ENCODE assay signal across 17 cellular contexts in the genomic region with DNA sequence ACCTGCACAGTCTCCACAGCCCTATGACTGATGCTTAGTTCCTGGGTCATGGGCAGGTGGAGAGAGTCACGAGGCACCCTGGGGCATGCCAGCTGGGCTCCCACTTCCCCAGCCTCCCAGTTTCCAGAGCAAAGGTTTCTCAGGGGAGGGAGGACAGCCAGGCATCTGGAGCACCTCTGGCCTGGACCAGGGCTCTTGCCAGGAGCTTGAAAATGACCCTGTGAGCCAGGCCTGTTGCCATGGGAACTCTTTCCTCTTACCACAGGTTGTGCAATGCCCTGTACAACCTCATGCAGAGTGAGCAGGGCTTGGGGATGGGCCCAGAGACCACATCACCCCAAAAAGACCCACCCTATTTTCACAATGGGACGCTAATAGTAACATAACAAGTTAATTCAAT.
DNase-seq lines count a peak whose midpoint lies in the region; ATAC-seq, FAIRE-seq and TF ChIP-seq lines count a peak whose summit lies in the region.
"Had no signal": no experiment of that assay in that cellular context is flagged by ENCODE, and none has a peak within 500 bp of the region (broad histone marks: within the 10 kb centered on the region; RNA-seq: fewer than 3 reads in every experiment).

No MANE protein-coding gene starts in this region.

- TF ChIP-seq POLR2A in A549 (IDR thresholded peaks at IDR 0.05; ENCODE audit: low read length), result no peak

- WGBS in A549 (ENCODE audit: missing lambda C conversion rate), result 20% methylated on average over 2 of the region's 2 CpGs

- H3K4me2 ChIP-seq in A549, result no peak overlapping the region

- POLR2A ChIA-PET in A549 (lab: Yijun Ruan, JAX), result no interaction called here

- no peak for TF ChIP-seq CTCF in A549 (IDR thresholded peaks at IDR 0.05)
- TF ChIP-seq CTCF in colonic mucosa (IDR thresholded peaks at IDR 0.05), result no peak

- H3K9ac ChIP-seq in colonic mucosa (ENCODE audit: low read depth in 2 of 2, low read length in 2 of 2), result no peak overlapping the region

- CTCF ChIA-PET in A549 (lab: Yijun Ruan, JAX), result interaction anchor here (1.6 kb wide), 1 partner anchor 11 kb away, joined by 5 read pairs; no protein-coding TSS in a partner anchor

- peaks cover 5% of the 10 kb centered on the region; the same call in 1 of the 3 replicates for H3K4me1 ChIP-seq in A549
- no peaks in the 10 kb centered on the region for H3K4me1 ChIP-seq in colonic mucosa
- H3K4me1 ChIP-seq in SJCRH30, result no peaks in the 10 kb centered on the region

- ATAC-seq in A549 (peak; percentile 26 to 40; a peak in 4 of 6 replicates), left ventricle myocardium superior (peak; percentile 34), HG02610 (IDR thresholded peaks at IDR 0.05; ENCODE audit: unreplicated experiment) (no peak)
- ATAC-seq: activated naive CD8-positive, alpha-beta T cell treated with anti-CD3 and anti-CD28 coated beads, Interleukin-2, amount 50 U/mL, for 24 hours had no signal

- H3K9me3 ChIP-seq in A549, result no peaks in the 10 kb centered on the region
- no peaks in the 10 kb centered on the region for H3K9me3 ChIP-seq in colonic mucosa
- H3K9me3 ChIP-seq in SJCRH30 (replicated peaks), result no peaks in the 10 kb centered on the region

- no peak for TF ChIP-seq EP300 in A549 (IDR thresholded peaks at IDR 0.05)

- DNase-seq in A549 (ENCODE audit: low read depth in 1 of 2, low spot score in 1 of 2) (peak in 1 of 2 experiments; percentile 23), HT1080 (ENCODE audit: low read depth) (peak; percentile 43), astrocyte of the hippocampus (ENCODE audit: low read depth, low spot score) (peak; percentile 27), left ventricle myocardium superior (no peak), SHP77 treated with DMSO at 0.1 percent for 48 hours (lab: John Stamatoyannopoulos, UW) (no peak), colonic mucosa (no peak), SJCRH30 (no peak)
- DNase-seq: activated naive CD8-positive, alpha-beta T cell treated with anti-CD3 and anti-CD28 coated beads, Interleukin-2, amount 50 U/mL, for 24 hours; dermis blood vessel endothelial cell; DMS79; NCI-H1105; NCI-H82; stimulated activated CD4-positive, alpha-beta T cell treated with anti-CD3 and anti-CD28 coated beads, Interleukin-2, amount 100 ng/mL, for 48 hours; WERI-Rb-1 had no signal

- intact Hi-C loops in left ventricle myocardium superior (cut with micrococcal nuclease), result no loop called here
- intact Hi-C loops in colonic mucosa (cut with DNase I), result no loop called here

- H3K4me3 ChIP-seq in A549, result no peak overlapping the region
- no peak overlapping the region for H3K4me3 ChIP-seq in colonic mucosa
- H3K4me3 ChIP-seq in SJCRH30, result no peak overlapping the region
- H3K4me3 ChIP-seq: SJSA1 had no signal

- no peak overlapping the region for H3K27ac ChIP-seq in A549
- H3K27ac ChIP-seq in colonic mucosa, result no peak overlapping the region
- no peak overlapping the region for H3K27ac ChIP-seq in SJCRH30
- H3K27ac ChIP-seq: SJSA1, WERI-Rb-1 had no signal

- FAIRE-seq in A549 (lab: Jason Lieb, UNC), result no peak
- FAIRE-seq: keratinocyte had no signal

- H3K27me3 ChIP-seq in colonic mucosa (peaks cover 19% of the 10 kb centered on the region), SJCRH30 (peaks cover 7% of the 10 kb centered on the region; the same call in 1 of the 2 replicates)

- no peaks in the 10 kb centered on the region for H3K36me3 ChIP-seq in colonic mucosa
- no peaks in the 10 kb centered on the region for H3K36me3 ChIP-seq in SJCRH30
- H3K36me3 ChIP-seq: SJSA1, WERI-Rb-1 had no signal

- TF ChIP-seq RAD21 in A549 (conservative IDR thresholded peaks at IDR 0.05 in 1 of 2, IDR thresholded peaks at IDR 0.05 in 1 of 2), result no peak

TF ChIP-seq in A549, 52 proteins besides CTCF, POLR2A, EP300 and RAD21:
- TF ChIP-seq CEBPB (IDR thresholded peaks at IDR 0.05) (peak in 1 of 2 experiments; percentile 32; a peak in 1 of 4 replicates), RFX5 (IDR thresholded peaks at IDR 0.05) (no peak), ZC3H11A (IDR thresholded peaks at IDR 0.05) (no peak)

Comparison
In these comparisons a context has a peak if more than half of its experiments do, and no peak if none do; other contexts are left out.
1. DNase-seq: peak in HT1080 (single experiment) and astrocyte of the hippocampus (single experiment); none in left ventricle myocardium superior (single experiment), SHP77 treated with DMSO at 0.1 percent for 48 hours (single experiment), colonic mucosa (single experiment) and SJCRH30 (0 of 2).